Comparison of ENCODE assay signal across 15 cellular contexts in the genomic region with DNA sequence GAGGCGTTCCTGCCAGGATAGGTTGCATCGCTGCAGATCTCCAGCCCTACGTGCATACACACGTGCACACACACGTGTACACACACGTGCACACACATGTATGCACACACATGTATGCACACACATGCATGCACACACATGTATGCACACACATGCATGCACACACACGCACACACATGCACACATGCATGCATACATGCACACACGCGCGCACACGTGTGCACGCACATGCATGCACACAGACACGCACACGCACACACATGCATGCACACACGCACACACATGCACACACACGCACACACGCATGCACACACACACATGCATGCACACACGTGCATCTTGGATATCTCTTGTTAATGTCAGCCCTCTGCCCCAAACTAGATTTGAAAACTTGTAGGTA. TPM values are rescaled to one million over a fixed set of nuclear protein-coding genes. Genes with fewer than 3 reads are reported as not detected.
A peak's percentile ranks its signal among the peaks of the same experiment; 100 is the strongest.
DNase-seq lines count a peak whose midpoint lies in the region; ATAC-seq, FAIRE-seq and TF ChIP-seq lines count a peak whose summit lies in the region.
"Had no signal": no experiment of that assay in that cellular context is flagged by ENCODE, and none has a peak within 500 bp of the region (broad histone marks: within the 10 kb centered on the region; RNA-seq: fewer than 3 reads in every experiment).

No MANE protein-coding gene starts in this region.

- TF ChIP-seq POLR2A in K562 (conservative IDR thresholded peaks at IDR 0.05), result no peak

- H3K79me2 ChIP-seq in K562 (ENCODE audit: control insufficient read depth, insufficient read depth, low read length), result peaks cover 44% of the 10 kb centered on the region

- CTCF ChIA-PET in A673 (lab: Charles Lee), result no interaction called here
- CTCF ChIA-PET in K562 (lab: Yijun Ruan, JAX; ENCODE audit: low intra/inter-chr PET ratio), result interaction anchor here (0.6 kb wide), 2 partner anchors 19 to 78 kb away, joined by 3 read pairs; no protein-coding TSS in a partner anchor

- POLR2A ChIA-PET in A673 (lab: Charles Lee; ENCODE audit: low non-redundant PET) (interaction anchor here (1.9 kb wide), 1 partner anchor 12 kb away, joined by 8 read pairs; a partner anchor contains a TSS), K562 (lab: Yijun Ruan, JAX) (interaction anchor here (0.9 to 17.8 kb wide), 3 partner anchors 8 to 13 kb away, joined by 5 to 386 read pairs (median 15); a partner anchor contains a TSS)

- H4K20me1 ChIP-seq in K562 (replicated peaks; ENCODE audit: control insufficient read depth, insufficient read depth, low read length), result no peaks in the 10 kb centered on the region

- H3K4me1 ChIP-seq in A673 (ENCODE audit: insufficient read depth, low read length, poor library complexity, severe bottlenecking), result peaks cover 71% of the 10 kb centered on the region
- H3K4me1 ChIP-seq in K562 (replicated peaks in 1 of 2; ENCODE audit: control insufficient read depth in 2 of 2, insufficient read depth in 2 of 2, low read length in 2 of 2), result peaks cover 64 to 76% of the 10 kb centered on the region in 2 experiments

- TF ChIP-seq CTCF in A673 (conservative IDR thresholded peaks at IDR 0.05; ENCODE audit: low read depth, low read length), result no peak
- TF ChIP-seq CTCF in C4-2B (conservative IDR thresholded peaks at IDR 0.05), result no peak
- TF ChIP-seq CTCF in K562 (IDR thresholded peaks at IDR 0.05 in 2 of 3, conservative IDR thresholded peaks at IDR 0.05 in 1 of 3; ENCODE audit: insufficient read depth in 2 of 3, low read depth in 1 of 3, low read length in 3 of 3), result no peak
- no peak for TF ChIP-seq CTCF in neural crest cell (conservative IDR thresholded peaks at IDR 0.05)

- H3K4me3 ChIP-seq in A673 (ENCODE audit: low read depth, low read length, poor library complexity, severe bottlenecking), result no peak overlapping the region
- no peak overlapping the region for H3K4me3 ChIP-seq in K562

- no peaks in the 10 kb centered on the region for H3K9me3 ChIP-seq in A673 (ENCODE audit: low read depth, low read length, poor library complexity, severe bottlenecking)
- no peaks in the 10 kb centered on the region for H3K9me3 ChIP-seq in K562 (replicated peaks; ENCODE audit: control insufficient read depth, insufficient read depth, low read depth, low read length)

- H3K27me3 ChIP-seq in A673 (replicated peaks; ENCODE audit: insufficient read depth, low read depth, low read length, poor library complexity) (no peaks in the 10 kb centered on the region), K562 (ENCODE audit: control insufficient read depth in 2 of 2, insufficient read depth in 2 of 2, low read length in 2 of 2) (no peaks in the 10 kb centered on the region)

- no peaks in the 10 kb centered on the region for H3K9me1 ChIP-seq in K562 (ENCODE audit: control insufficient read depth, insufficient read depth, low read length)

- no peak overlapping the region for H2AFZ ChIP-seq in K562 (ENCODE audit: low read depth, low read length)

- ATAC-seq in K562 (no peak), HG02884 (IDR thresholded peaks at IDR 0.05; ENCODE audit: unreplicated experiment) (no peak), GM18858 (IDR thresholded peaks at IDR 0.05; ENCODE audit: unreplicated experiment) (no peak)
- ATAC-seq: HCT116 had no signal

- H3K9me3 Mint-ChIP-seq in neural crest cell, result peaks cover 4% of the 10 kb centered on the region

- H3K4me1 Mint-ChIP-seq in neural crest cell, result peaks cover 46% of the 10 kb centered on the region

- H3K27ac ChIP-seq in A673 (ENCODE audit: low read depth, low read length, poor library complexity, severe bottlenecking) (peak overlapping the region; percentile 74), C4-2B (peak overlapping the region; percentile 98), K562 (ENCODE audit: extremely low read depth, low read depth, low read length) (peak overlapping the region; percentile 87)

- DNase-seq in A673 (ENCODE audit: low spot score) (no peak), K562 (ENCODE audit: extremely low read depth in 1 of 4, low spot score in 3 of 4) (peak in 1 of 4 experiments; percentile 9), neural crest cell (ENCODE audit: low read depth, low spot score) (no peak), epidermal melanocyte (ENCODE audit: insufficient read length, low spot score) (no peak), GM19238 (ENCODE audit: insufficient read length, low spot score) (no peak)
- DNase-seq: C1 segment of cervical spinal cord; CD4-positive, alpha-beta memory T cell; DMS79 had no signal

- peaks cover 5% of the 10 kb centered on the region for H3K27me3 Mint-ChIP-seq in neural crest cell (ENCODE audit: low read depth)

- peak overlapping the region; percentile 90 for H3K4me2 ChIP-seq in K562 (ENCODE audit: insufficient read depth, low read length)

- H3K27ac Mint-ChIP-seq in neural crest cell (ENCODE audit: unreplicated experiment), result no peak overlapping the region

- H3K36me3 ChIP-seq in A673 (ENCODE audit: insufficient read depth, low read length, poor library complexity, severe bottlenecking), result no peaks in the 10 kb centered on the region
- no peaks in the 10 kb centered on the region for H3K36me3 ChIP-seq in K562 (ENCODE audit: control insufficient read depth, insufficient read depth, low read length)

- intact Hi-C loops in A673 (cut with micrococcal nuclease; ENCODE audit: unreplicated experiment) (loop anchor here (2.0 kb wide), 1 partner anchor 16 kb away; no protein-coding TSS in a partner anchor), K562 (cut with micrococcal nuclease) (no loop called here)

- peak overlapping the region; percentile 1 for H3K4me3 Mint-ChIP-seq in neural crest cell
- H3K4me3 Mint-ChIP-seq: CD4-positive, alpha-beta memory T cell had no signal

- in situ Hi-C loops in K562 (cut with MboI), result no loop called here

- TF ChIP-seq EP300 in K562 (IDR thresholded peaks at IDR 0.05; ENCODE audit: low read length), result no peak

- TF ChIP-seq RAD21 in K562 (CRISPR knock-in tag; conservative IDR thresholded peaks at IDR 0.05 in 1 of 2, IDR thresholded peaks at IDR 0.05 in 1 of 2), result no peak

- no peak for FAIRE-seq in K562 (lab: Jason Lieb, UNC)
- FAIRE-seq: GM12891, GM19239, H54 had no signal

- 77% methylated on average over 18 of the region's 18 CpGs for WGBS in K562 (ENCODE audit: insufficient coverage, low coverage, missing lambda C conversion rate)

- H3K36me3 Mint-ChIP-seq in neural crest cell (ENCODE audit: low read depth), result peaks cover 4% of the 10 kb centered on the region
- H3K36me3 Mint-ChIP-seq: CD4-positive, alpha-beta memory T cell had no signal

- H3K9ac ChIP-seq in K562 (ENCODE audit: insufficient read depth in 1 of 2, low read depth in 2 of 2, low read length in 2 of 2), result peak overlapping the region in 1 of 2 experiments; percentile 77; a peak in 2 of 4 replicates

- BruUV-seq in A673 (replicated peaks; lab: Mats Ljungman, UMichigan), result no TSS peak
- BruUV-seq in K562 (replicated peaks; lab: Mats Ljungman, UMichigan), result no TSS peak

RNA-seq across cellular contexts. Expression of a gene that starts 12.1 kb away (rescaled TPM):
- total RNA-seq in A673 (2021), result 42.6 and 45.5 TPM in 2 replicates
- total RNA-seq in K562 (2011; cell fraction: chromatin; rRNA removed; ENCODE audit: low replicate concordance), result 13.6 and 28.0 TPM in 2 replicates
- total RNA-seq in K562 (2011; cell fraction: nucleolus; rRNA removed), result 26.3 and 29.6 TPM in 2 replicates
- 11.0 and 15.7 TPM in 2 replicates for total RNA-seq in K562 (2011; cell fraction: nucleoplasm; rRNA removed)
- total RNA-seq in K562 (2014; rRNA removed), result 42.3 and 42.4 TPM in 2 replicates
- 4.4 and 4.7 TPM in 2 replicates for total RNA-seq in K562 (2014; rRNA removed; fragmentation: Illumina TruSeq; extraction: Trizol)
- total RNA-seq in K562 (2015; rRNA removed; fragmentation: Illumina TruSeq; extraction: Trizol), result 13.5 and 14.7 TPM in 2 replicates
- 48.5 and 50.5 TPM in 2 replicates for total RNA-seq in K562 (2021)
- polyA plus RNA-seq in K562 (2011; rRNA removed), result 7.8 and 13.5 TPM in 2 replicates
- 12.6 and 29.1 TPM in 2 replicates for polyA plus RNA-seq in K562 (2011; cell fraction: cytosol; rRNA removed)
- polyA plus RNA-seq in K562 (2011; cell fraction: nucleus; rRNA removed), result 23.9 and 38.8 TPM in 2 replicates
- polyA plus RNA-seq in K562 (2012), result 22.9 and 60.2 TPM in 2 replicates
- polyA plus RNA-seq in K562 (2014; fragmentation: Illumina TruSeq; extraction: Trizol), result 10.0 and 16.4 TPM in 2 replicates
- polyA plus RNA-seq in K562 (2014; fragmentation: Nextera tagmentation; extraction: Ambion mirVana), result 1 to 10 TPM in 1 of 2 experiments, under 1 TPM in 1; 0.98 to 1.1 TPM
- polyA plus RNA-seq in K562 (2014; rRNA removed), result 34.8 and 40.7 TPM in 2 replicates
- polyA minus RNA-seq in K562 (2011; rRNA and poly(A)+ RNA removed), result 7.2 and 7.6 TPM in 2 replicates
- polyA minus RNA-seq in K562 (2011; cell fraction: cytosol; rRNA and poly(A)+ RNA removed), result 18.7 and 24.1 TPM in 2 replicates
- polyA minus RNA-seq in K562 (2011; cell fraction: nucleus; rRNA and poly(A)+ RNA removed), result 12.4 and 16.4 TPM in 2 replicates
- total RNA-seq in neural crest cell, result 19.1 and 21.0 TPM in 2 replicates

RNA-seq across cellular contexts. Expression of a gene that starts 30.3 kb away (rescaled TPM):
- 24.5 and 27.0 TPM in 2 replicates for total RNA-seq in A673 (2021)
- 2.1 and 2.7 TPM in 2 replicates for total RNA-seq in K562 (2011; cell fraction: chromatin; rRNA removed; ENCODE audit: low replicate concordance)
- 2.3 and 2.9 TPM in 2 replicates for total RNA-seq in K562 (2011; cell fraction: nucleolus; rRNA removed)
- total RNA-seq in K562 (2011; cell fraction: nucleoplasm; rRNA removed), result 2.0 and 2.7 TPM in 2 replicates
- total RNA-seq in K562 (2014; rRNA removed), result 4.9 and 7.1 TPM in 2 replicates
- 1.8 and 1.9 TPM in 2 replicates for total RNA-seq in K562 (2014; rRNA removed; fragmentation: Illumina TruSeq; extraction: Trizol)
- total RNA-seq in K562 (2015; rRNA removed; fragmentation: Illumina TruSeq; extraction: Trizol), result 6.6 and 6.7 TPM in 2 replicates
- 11.9 and 12.0 TPM in 2 replicates for total RNA-seq in K562 (2021)
- 0.52 and 0.72 TPM in 2 replicates for polyA plus RNA-seq in K562 (2011; rRNA removed)
- 0.80 and 1.1 TPM in 2 replicates for polyA plus RNA-seq in K562 (2011; cell fraction: cytosol; rRNA removed)
- 2.4 and 2.6 TPM in 2 replicates for polyA plus RNA-seq in K562 (2011; cell fraction: nucleus; rRNA removed)
- polyA plus RNA-seq in K562 (2012), result 5.7 and 8.8 TPM in 2 replicates
- polyA plus RNA-seq in K562 (2014; fragmentation: Illumina TruSeq; extraction: Trizol), result 2.6 and 3.4 TPM in 2 replicates
- under 1 TPM; 0.08 to 0.21 TPM for polyA plus RNA-seq in K562 (2014; fragmentation: Nextera tagmentation; extraction: Ambion mirVana)
- 4.7 and 6.7 TPM in 2 replicates for polyA plus RNA-seq in K562 (2014; rRNA removed)
- polyA minus RNA-seq in K562 (2011; rRNA and poly(A)+ RNA removed), result 0.45 and 0.56 TPM in 2 replicates
- 0.86 and 2.7 TPM in 2 replicates for polyA minus RNA-seq in K562 (2011; cell fraction: cytosol; rRNA and poly(A)+ RNA removed)
- 0.67 and 2.1 TPM in 2 replicates for polyA minus RNA-seq in K562 (2011; cell fraction: nucleus; rRNA and poly(A)+ RNA removed)
- total RNA-seq in neural crest cell, result 16.5 and 19.2 TPM in 2 replicates

RNA-seq across cellular contexts. Expression of a gene that starts 49.2 kb away (rescaled TPM):
- 59.5 and 66.4 TPM in 2 replicates for total RNA-seq in A673 (2021)
- total RNA-seq in K562 (2011; cell fraction: chromatin; rRNA removed; ENCODE audit: low replicate concordance), result 20.1 and 55.7 TPM in 2 replicates
- total RNA-seq in K562 (2011; cell fraction: nucleolus; rRNA removed), result 37.1 and 52.4 TPM in 2 replicates
- total RNA-seq in K562 (2011; cell fraction: nucleoplasm; rRNA removed), result 27.8 and 34.1 TPM in 2 replicates
- total RNA-seq in K562 (2014; rRNA removed), result 18.2 and 23.6 TPM in 2 replicates
- 6.9 and 8.4 TPM in 2 replicates for total RNA-seq in K562 (2014; rRNA removed; fragmentation: Illumina TruSeq; extraction: Trizol)
- 16.5 and 18.1 TPM in 2 replicates for total RNA-seq in K562 (2015; rRNA removed; fragmentation: Illumina TruSeq; extraction: Trizol)
- 26.9 and 28.5 TPM in 2 replicates for total RNA-seq in K562 (2021)
- 13.9 and 18.3 TPM in 2 replicates for polyA plus RNA-seq in K562 (2011; rRNA removed)
- 17.2 and 30.0 TPM in 2 replicates for polyA plus RNA-seq in K562 (2011; cell fraction: cytosol; rRNA removed)
- polyA plus RNA-seq in K562 (2011; cell fraction: nucleus; rRNA removed), result 35.0 and 55.5 TPM in 2 replicates
- polyA plus RNA-seq in K562 (2012), result 13.0 and 18.6 TPM in 2 replicates
- 13.9 and 16.9 TPM in 2 replicates for polyA plus RNA-seq in K562 (2014; fragmentation: Illumina TruSeq; extraction: Trizol)
- polyA plus RNA-seq in K562 (2014; fragmentation: Nextera tagmentation; extraction: Ambion mirVana), result 1 to 10 TPM in 1 of 2 experiments, under 1 TPM in 1; 0.66 to 1.0 TPM
- polyA plus RNA-seq in K562 (2014; rRNA removed), result 17.4 and 18.4 TPM in 2 replicates
- 10.0 and 14.9 TPM in 2 replicates for polyA minus RNA-seq in K562 (2011; rRNA and poly(A)+ RNA removed)
- 20.6 and 24.0 TPM in 2 replicates for polyA minus RNA-seq in K562 (2011; cell fraction: cytosol; rRNA and poly(A)+ RNA removed)
- 18.0 and 19.1 TPM in 2 replicates for polyA minus RNA-seq in K562 (2011; cell fraction: nucleus; rRNA and poly(A)+ RNA removed)
- total RNA-seq in neural crest cell, result 95.4 and 101 TPM in 2 replicates
- polyA plus RNA-seq: CD4-positive, alpha-beta memory T cell had no signal
